12 cellular contexts compared by ENCODE assay signal in the genomic region with DNA sequence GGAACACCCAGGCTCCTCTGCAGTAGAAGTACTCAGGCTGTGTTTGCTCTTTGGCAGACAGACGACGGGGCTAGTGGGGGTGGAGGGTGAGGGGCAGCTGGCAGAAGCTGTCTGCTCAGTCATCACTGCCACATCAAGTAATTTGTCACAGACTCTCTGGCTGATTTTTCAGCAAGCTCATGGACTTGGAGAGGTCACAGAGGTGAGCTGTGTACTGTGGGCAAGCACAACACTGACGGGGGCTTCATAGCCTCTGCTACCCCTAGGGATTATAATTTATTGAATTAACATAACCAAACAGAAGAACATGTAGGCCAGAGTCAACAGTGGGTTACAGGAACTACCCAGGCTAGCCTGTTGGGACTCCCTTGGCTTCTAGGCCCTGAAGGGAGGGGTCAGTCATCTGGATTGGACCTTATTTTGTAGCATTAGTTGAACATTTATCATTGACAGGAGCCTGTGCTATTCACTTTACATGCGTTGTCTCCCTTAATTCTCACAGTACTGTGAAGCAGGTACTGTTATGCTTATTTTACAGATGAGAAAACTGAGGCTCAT. TPM values are rescaled to one million over a fixed set of nuclear protein-coding genes. Genes with fewer than 3 reads are reported as not detected.
A peak's percentile ranks its signal among the peaks of the same experiment; 100 is the strongest.
DNase-seq lines count a peak whose midpoint lies in the region; ATAC-seq and TF ChIP-seq lines count a peak whose summit lies in the region.
"Had no signal": no experiment of that assay in that cellular context is flagged by ENCODE, and none has a peak within 500 bp of the region (broad histone marks: within the 10 kb centered on the region; RNA-seq: fewer than 3 reads in every experiment).

No MANE protein-coding gene starts in this region.

- no peak for TF ChIP-seq CTCF in suprapubic skin (IDR thresholded peaks at IDR 0.05)

- ATAC-seq in left lobe of liver (peak; percentile 80), esophagus mucosa (no peak)

- H3K4me3 Mint-ChIP-seq in CD4-positive, alpha-beta memory T cell: no peak overlapping the region

- CTCF ChIA-PET in CD4-positive, alpha-beta memory T cell (lab: Charles Lee; ENCODE audit: partially characterized antibody): no interaction called here

- H3K27me3 Mint-ChIP-seq in CD4-positive, alpha-beta memory T cell: peaks cover 4 to 8% of the 10 kb centered on the region in 2 donors

- no peaks in the 10 kb centered on the region for H3K4me1 Mint-ChIP-seq in CD4-positive, alpha-beta memory T cell

- H3K4me1 ChIP-seq in suprapubic skin: peaks cover 12% of the 10 kb centered on the region
- no peaks in the 10 kb centered on the region for H3K4me1 ChIP-seq in CD4-positive, alpha-beta memory T cell (ENCODE audit: insufficient read depth, low read length)
- H3K4me1 ChIP-seq: breast epithelium had no signal

- H3K4me3 ChIP-seq in suprapubic skin: no peak overlapping the region
- no peak overlapping the region for H3K4me3 ChIP-seq in CD4-positive, alpha-beta memory T cell (ENCODE audit: low read length in 2 of 2)
- H3K4me3 ChIP-seq: breast epithelium, thoracic aorta had no signal

- no peak overlapping the region for H3K27ac Mint-ChIP-seq in CD4-positive, alpha-beta memory T cell

- no peak for TF ChIP-seq POLR2A in suprapubic skin (IDR thresholded peaks at IDR 0.05)

- TF ChIP-seq EP300 in suprapubic skin (IDR thresholded peaks at IDR 0.05): no peak

- H3K27me3 ChIP-seq in suprapubic skin: no peaks in the 10 kb centered on the region
- H3K27me3 ChIP-seq in CD4-positive, alpha-beta memory T cell (ENCODE audit: insufficient read depth, low read length): no peaks in the 10 kb centered on the region
- H3K27me3 ChIP-seq: breast epithelium had no signal

- H3K36me3 ChIP-seq in suprapubic skin: peaks cover 63% of the 10 kb centered on the region
- H3K36me3 ChIP-seq in CD4-positive, alpha-beta memory T cell (ENCODE audit: insufficient read depth, low read length): no peaks in the 10 kb centered on the region
- H3K36me3 ChIP-seq: breast epithelium, thoracic aorta had no signal

- H3K9me3 Mint-ChIP-seq in CD4-positive, alpha-beta memory T cell: peaks cover 0 to 4% (median 3%) of the 10 kb centered on the region in 8 donors

- H3K27ac ChIP-seq in suprapubic skin: peak overlapping the region; percentile 18
- H3K27ac ChIP-seq in CD4-positive, alpha-beta memory T cell (ENCODE audit: low read depth, low read length): no peak overlapping the region
- H3K27ac ChIP-seq: neutrophil had no signal

- H3K9me3 ChIP-seq in suprapubic skin: no peaks in the 10 kb centered on the region
- no peaks in the 10 kb centered on the region for H3K9me3 ChIP-seq in CD4-positive, alpha-beta memory T cell (ENCODE audit: control insufficient read depth in 1 of 2, low read length in 2 of 2)
- H3K9me3 ChIP-seq: breast epithelium, neutrophil, thoracic aorta had no signal

- intact Hi-C loops in CD4-positive, alpha-beta memory T cell (cut with micrococcal nuclease): no loop called here

- DNase-seq in activated CD8-positive, alpha-beta memory T cell treated with anti-CD3 and anti-CD28 coated beads for 24 hours: peak; percentile 42
- DNase-seq in activated CD8-positive, alpha-beta memory T cell treated with anti-CD3 and anti-CD28 coated beads, Interleukin-2, amount 50 U/mL, for 4 hours: no peak
- DNase-seq in SHP77 treated with DMSO at 0.1 percent for 48 hours (lab: John Stamatoyannopoulos, UW) (peak; percentile 95), left lobe of liver (ENCODE audit: low spot score) (peak; percentile 61), suprapubic skin (ENCODE audit: low spot score in 2 of 2) (peak in 1 of 2 donors; percentile 59)
- no peak for DNase-seq in CD4-positive, alpha-beta memory T cell
- DNase-seq in activated CD4-positive, alpha-beta T cell treated with anti-CD3 and anti-CD28 coated beads for 48 hours: no peak
- DNase-seq: stimulated activated CD4-positive, alpha-beta T cell treated with anti-CD3 and anti-CD28 coated beads, Interleukin-4, amount 100 ng/mL, for 4 hours had no signal

- WGBS in suprapubic skin: 63% methylated on average over 4 of the region's 4 CpGs

- H3K36me3 Mint-ChIP-seq in CD4-positive, alpha-beta memory T cell: no peaks in the 10 kb centered on the region

- POLR2A ChIA-PET in CD4-positive, alpha-beta memory T cell (lab: Charles Lee; ENCODE audit: partially characterized antibody): no interaction called here

RNA-seq across cellular contexts. Expression of a gene that starts 56.9 kb away (rescaled TPM):
- total RNA-seq in left lobe of liver (4.9 TPM), suprapubic skin (10 to 100 TPM; 51.6 to 71.1 (median 60.9) TPM), esophagus mucosa (72.9 TPM)
- not detected for total RNA-seq in CD4-positive, alpha-beta memory T cell
- not detected for polyA plus RNA-seq in CD4-positive, alpha-beta memory T cell

Comparison
In these comparisons a context has a peak if more than half of its experiments do, and no peak if none do; other contexts are left out.
1. DNase-seq: peak in activated CD8-positive, alpha-beta memory T cell treated with anti-CD3 and anti-CD28 coated beads for 24 hours (single experiment), SHP77 treated with DMSO at 0.1 percent for 48 hours (single experiment) and left lobe of liver (single experiment); none in activated CD8-positive, alpha-beta memory T cell treated with anti-CD3 and anti-CD28 coated beads, Interleukin-2, amount 50 U/mL, for 4 hours (single experiment), CD4-positive, alpha-beta memory T cell (0 of 5) and activated CD4-positive, alpha-beta T cell treated with anti-CD3 and anti-CD28 coated beads for 48 hours (single experiment).